Comparison of ENCODE assay signal across 3 cellular contexts in genomic region chr5:62385816-62386400, GRCh38.
TF ChIP-seq lines count a peak whose summit lies in the region.

No MANE protein-coding gene starts in this region.

TF ChIP-seq in SK-N-SH treated with all-trans-retinoic acid at 6 μM for 48 hours, 23 proteins besides CTCF, POLR2A, EP300 and RAD21:
- TF ChIP-seq TOX (CRISPR knock-in tag; IDR thresholded peaks at IDR 0.05; ENCODE audit: borderline replicate concordance) (no peak), SNAI2 (CRISPR knock-in tag; IDR thresholded peaks at IDR 0.05) (no peak), RARB (CRISPR knock-in tag; IDR thresholded peaks at IDR 0.05) (no peak), ZNF8 (CRISPR knock-in tag; IDR thresholded peaks at IDR 0.05) (no peak), ESRRG (CRISPR knock-in tag; IDR thresholded peaks at IDR 0.05) (no peak)

TF ChIP-seq in SK-N-SH, 30 proteins besides CTCF, POLR2A, EP300 and RAD21:
- no peak for TF ChIP-seq REST (IDR thresholded peaks at IDR 0.05; ENCODE audit: low read depth, low read length)
- no peak for TF ChIP-seq TEAD4 (IDR thresholded peaks at IDR 0.05; ENCODE audit: borderline replicate concordance, insufficient read depth)
- TF ChIP-seq FOXJ3 (CRISPR knock-in tag; IDR thresholded peaks at IDR 0.05) = no peak
- TF ChIP-seq SIN3A (IDR thresholded peaks at IDR 0.05; ENCODE audit: borderline replicate concordance, low read depth, low read length) = no peak
- no peak for TF ChIP-seq USF2 (IDR thresholded peaks at IDR 0.05; ENCODE audit: borderline replicate concordance, low read depth, low read length)
- no peak for TF ChIP-seq YY1 (IDR thresholded peaks at IDR 0.05; ENCODE audit: low read depth)
- TF ChIP-seq RCOR1 (IDR thresholded peaks at IDR 0.05; ENCODE audit: low read length) = no peak
- TF ChIP-seq POLR2AphosphoS5 (IDR thresholded peaks at IDR 0.05; ENCODE audit: low read depth, low read length) = no peak; the same call in 1 of the 2 replicates
- no peak for TF ChIP-seq MEF2A (IDR thresholded peaks at IDR 0.05; ENCODE audit: borderline replicate concordance, low read depth)
- no peak for TF ChIP-seq GABPA (IDR thresholded peaks at IDR 0.05; ENCODE audit: low read depth)
- no peak for TF ChIP-seq RXRA (IDR thresholded peaks at IDR 0.05; ENCODE audit: borderline replicate concordance, low read depth)

TF ChIP-seq in endothelial cell of umbilical vein, 7 proteins besides CTCF, POLR2A, EP300 and RAD21:
- TF ChIP-seq EZH2 (IDR thresholded peaks at IDR 0.05; ENCODE audit: borderline replicate concordance, low read depth, low read length, severe bottlenecking) = no peak
- no peak for TF ChIP-seq JUN (IDR thresholded peaks at IDR 0.05; ENCODE audit: borderline replicate concordance, insufficient read depth, insufficient read length, low read depth)
- no peak for TF ChIP-seq GATA2 (IDR thresholded peaks at IDR 0.05; ENCODE audit: insufficient read depth, insufficient read length, low read depth, low read length)
- TF ChIP-seq MAX (IDR thresholded peaks at IDR 0.05; ENCODE audit: insufficient read depth, insufficient read length) = no peak
- TF ChIP-seq POLR2AphosphoS5 (IDR thresholded peaks at IDR 0.05; ENCODE audit: insufficient read depth, low read depth, low read length) = no peak
- TF ChIP-seq FOS (IDR thresholded peaks at IDR 0.05; ENCODE audit: borderline replicate concordance, insufficient read depth, low read length) = no peak
- TF ChIP-seq MYC (IDR thresholded peaks at IDR 0.05; ENCODE audit: low read depth, low read length) = no peak
